ENCODE assay signal across 8 cellular contexts in the genomic region with DNA sequence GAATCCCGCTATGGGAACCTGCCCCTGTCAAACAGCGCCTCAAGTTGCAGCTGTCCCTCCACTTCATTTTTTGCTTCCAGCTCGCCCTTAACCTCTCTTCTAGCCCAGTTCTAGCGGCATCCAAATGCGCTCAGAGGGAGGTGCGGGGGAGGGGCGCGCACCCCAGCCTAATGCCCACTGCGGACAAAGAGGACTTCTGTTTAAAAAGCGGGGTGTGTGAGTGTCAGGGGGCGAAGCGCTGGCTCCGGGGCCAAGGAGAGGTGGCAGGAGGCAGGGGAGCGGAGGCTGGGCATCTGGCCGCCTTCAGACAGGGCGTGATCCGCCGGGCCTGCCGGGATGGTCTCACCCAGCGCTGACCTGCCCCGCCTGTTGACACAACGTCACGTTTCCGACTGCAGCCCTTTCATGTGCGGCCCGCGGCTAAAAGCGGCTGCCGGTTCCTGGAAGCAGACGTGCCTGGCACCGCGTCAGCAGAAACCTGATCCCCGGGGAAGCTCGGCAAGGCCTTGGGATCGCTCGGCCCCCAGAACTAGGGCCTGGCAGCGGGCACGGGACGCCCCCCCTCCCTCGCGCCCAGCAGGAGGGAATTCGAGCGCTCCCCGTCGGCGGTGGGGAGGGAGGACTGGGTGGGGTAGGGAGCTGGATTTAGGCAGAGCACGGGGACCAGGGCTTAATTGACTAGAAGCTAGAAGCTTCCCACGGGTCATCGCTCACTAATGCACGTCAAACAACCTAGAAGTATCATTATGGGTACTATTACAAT. TPM values are rescaled to one million over a fixed set of nuclear protein-coding genes. Genes with fewer than 3 reads are reported as not detected.
DNase-seq lines count a peak whose midpoint lies in the region; ATAC-seq lines count a peak whose summit lies in the region.

No MANE protein-coding gene starts in this region.

- peaks cover 51 to 75% (median 67%) of the 10 kb centered on the region in 3 donors for H3K4me1 Mint-ChIP-seq in CD8-positive, alpha-beta memory T cell

- peaks cover 10 to 22% (median 12%) of the 10 kb centered on the region in 3 donors for H3K36me3 Mint-ChIP-seq in CD8-positive, alpha-beta memory T cell

- DNase-seq in CD8-positive, alpha-beta memory T cell, result peak; percentile 49 to 78 (median 72)
- DNase-seq in NOMO-1 treated with dmso at 0.1 percent for 144 hours (lab: John Stamatoyannopoulos, UW; ENCODE audit: unreplicated experiment) (peak; percentile 56), activated T-cell treated with anti-CD3 and anti-CD28 coated beads for 48 hours (ENCODE audit: low read depth) (peak; percentile 72), epithelial cell of prostate (ENCODE audit: low read depth, low spot score) (peak; percentile 97), mucosa of gallbladder (ENCODE audit: low spot score) (peak; percentile 95)
- DNase-seq in stimulated activated CD8-positive, alpha-beta memory T cell treated with anti-CD3 and anti-CD28 coated beads, Interleukin-4, amount 100 ng/mL, for 48 hours, result peak; percentile 87

- no peaks in the 10 kb centered on the region for H3K9me3 ChIP-seq in CD8-positive, alpha-beta memory T cell (ENCODE audit: low read length)

- CTCF ChIA-PET in CD8-positive, alpha-beta memory T cell (lab: Charles Lee), result interaction anchor here (0.8 to 4.2 kb wide), 9 partner anchors 8 to 275 kb away, joined by 3 to 24 read pairs (median 4); no protein-coding TSS in a partner anchor

- peak; percentile 56 for ATAC-seq in GM19438 (IDR thresholded peaks at IDR 0.05; ENCODE audit: low read depth, unreplicated experiment)
- ATAC-seq in HG03521 (IDR thresholded peaks at IDR 0.05; ENCODE audit: unreplicated experiment), result peak; percentile 49

- H3K4me1 ChIP-seq in CD8-positive, alpha-beta memory T cell (ENCODE audit: insufficient read depth, low read length), result peaks cover 48% of the 10 kb centered on the region

- no peaks in the 10 kb centered on the region for H3K9me3 Mint-ChIP-seq in CD8-positive, alpha-beta memory T cell

- H3K27ac Mint-ChIP-seq in CD8-positive, alpha-beta memory T cell, result peak overlapping the region; percentile 84 to 99 (median 96)

- peak overlapping the region; percentile 81 for H3K27ac ChIP-seq in CD8-positive, alpha-beta memory T cell (ENCODE audit: low read depth, low read length)
- peak overlapping the region; percentile 98 for H3K27ac ChIP-seq in epithelial cell of prostate

- peaks cover 0 to 4% of the 10 kb centered on the region in 2 donors for H3K27me3 Mint-ChIP-seq in CD8-positive, alpha-beta memory T cell

- H3K27me3 ChIP-seq in CD8-positive, alpha-beta memory T cell (ENCODE audit: insufficient read depth, low read length, poor library complexity, severe bottlenecking), result no peaks in the 10 kb centered on the region

- H3K4me3 Mint-ChIP-seq in CD8-positive, alpha-beta memory T cell, result peak overlapping the region; percentile 84 to 92 (median 85)

- POLR2A ChIA-PET in CD8-positive, alpha-beta memory T cell (lab: Charles Lee), result interaction anchor here (0.6 to 1.1 kb wide), 4 partner anchors 8 to 151 kb away, joined by 3 to 5 read pairs (median 4); a partner anchor contains a TSS

- peak overlapping the region; percentile 57 for H3K4me3 ChIP-seq in CD8-positive, alpha-beta memory T cell (ENCODE audit: low read length)

- H3K36me3 ChIP-seq in CD8-positive, alpha-beta memory T cell (ENCODE audit: insufficient read depth, low read length), result peaks cover 11% of the 10 kb centered on the region

RNA-seq across cellular contexts. Expression of a gene that starts 7.6 kb away (rescaled TPM):
- 100 to 1,000 TPM; 174 to 180 TPM for total RNA-seq in CD8-positive, alpha-beta memory T cell
- polyA plus RNA-seq in CD8-positive, alpha-beta memory T cell, result 24.8 TPM
- 56.5 TPM for total RNA-seq in mucosa of gallbladder

Comparison
In these comparisons a context has a peak if more than half of its experiments do, and no peak if none do; other contexts are left out.
1. Peak in every context shown above with its lines: DNase-seq, ATAC-seq, H3K4me3 ChIP-seq and H3K27ac ChIP-seq.